1 cellular context compared by ENCODE assay signal in genomic region chr3:129027544-129027880, GRCh38.
TF ChIP-seq lines count a peak whose summit lies in the region.

No MANE protein-coding gene starts in this region.

TF ChIP-seq in endothelial cell of umbilical vein, 7 proteins besides CTCF, POLR2A, EP300 and RAD21:
- no peak for TF ChIP-seq MYC (IDR thresholded peaks at IDR 0.05; ENCODE audit: low read depth, low read length)
- no peak for TF ChIP-seq GATA2 (IDR thresholded peaks at IDR 0.05; ENCODE audit: insufficient read depth, insufficient read length, low read depth, low read length)
- TF ChIP-seq MAX (IDR thresholded peaks at IDR 0.05; ENCODE audit: insufficient read depth, insufficient read length), result no peak
- no peak for TF ChIP-seq POLR2AphosphoS5 (IDR thresholded peaks at IDR 0.05; ENCODE audit: insufficient read depth, low read depth, low read length)
- TF ChIP-seq JUN (IDR thresholded peaks at IDR 0.05; ENCODE audit: borderline replicate concordance, insufficient read depth, insufficient read length, low read depth), result no peak
- no peak for TF ChIP-seq FOS (IDR thresholded peaks at IDR 0.05; ENCODE audit: borderline replicate concordance, insufficient read depth, low read length)
- TF ChIP-seq EZH2 (IDR thresholded peaks at IDR 0.05; ENCODE audit: borderline replicate concordance, low read depth, low read length, severe bottlenecking), result no peak
